Comparison of ENCODE assay signal across 1 cellular context in the genomic region with DNA sequence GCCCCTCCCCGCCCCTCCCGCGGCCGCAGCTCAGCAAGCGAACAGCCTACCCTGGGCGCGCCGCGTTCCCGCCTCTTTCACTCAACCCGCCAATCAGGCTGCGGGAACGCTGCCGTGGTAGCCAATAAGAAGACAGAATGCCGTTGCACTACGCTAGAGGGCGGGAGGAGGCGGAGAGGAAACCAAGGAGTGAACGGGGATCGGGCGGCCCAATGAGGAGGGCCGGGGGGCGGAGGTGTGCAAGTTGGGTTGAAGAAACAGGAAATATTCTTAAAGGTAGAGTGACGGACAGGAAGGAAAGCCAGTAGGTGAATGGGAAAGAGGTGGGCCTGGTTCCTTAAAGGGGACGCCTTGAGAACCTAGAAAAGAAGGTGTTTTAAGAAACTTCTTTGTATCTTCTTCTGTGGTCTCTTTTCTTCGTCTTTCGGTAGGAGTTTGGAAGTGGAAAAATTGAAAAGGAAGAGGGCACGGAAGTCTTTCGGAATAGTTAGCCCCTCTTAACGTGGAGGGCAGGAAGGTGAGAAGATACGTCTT.
A peak's percentile ranks its signal among the peaks of the same experiment; 100 is the strongest.
TF ChIP-seq lines count a peak whose summit lies in the region.

No MANE protein-coding gene starts in this region.

TF ChIP-seq in K562, 482 proteins besides CTCF, POLR2A, EP300 and RAD21 (continued from another document and continues in another):
- no peak for TF ChIP-seq ZNF507 (tag; conservative IDR thresholded peaks at IDR 0.05)
- no peak for TF ChIP-seq ARHGAP35 (IDR thresholded peaks at IDR 0.05; ENCODE audit: partially characterized antibody)
- peak; percentile 32 for TF ChIP-seq SAP30 (IDR thresholded peaks at IDR 0.05; ENCODE audit: borderline replicate concordance, insufficient read depth, low read depth, low read length, poor library complexity, severe bottlenecking)
- no peak for TF ChIP-seq RBM34 (IDR thresholded peaks at IDR 0.05; ENCODE audit: borderline replicate concordance, insufficient read depth, low read length)
- no peak for TF ChIP-seq ZNF785 (CRISPR knock-in tag; IDR thresholded peaks at IDR 0.05)
- TF ChIP-seq ETV1 (tag; conservative IDR thresholded peaks at IDR 0.05; ENCODE audit: low read depth), result no peak; the same call in 1 of the 2 replicates
- TF ChIP-seq ESRRA (IDR thresholded peaks at IDR 0.05; ENCODE audit: borderline replicate concordance, low read depth), result no peak
- 0 out of 2 replicates have a peak, but pooled peaks have one; percentile 42 for TF ChIP-seq RB1 (IDR thresholded peaks at IDR 0.05; ENCODE audit: low read depth)
- TF ChIP-seq, protein P1, sequence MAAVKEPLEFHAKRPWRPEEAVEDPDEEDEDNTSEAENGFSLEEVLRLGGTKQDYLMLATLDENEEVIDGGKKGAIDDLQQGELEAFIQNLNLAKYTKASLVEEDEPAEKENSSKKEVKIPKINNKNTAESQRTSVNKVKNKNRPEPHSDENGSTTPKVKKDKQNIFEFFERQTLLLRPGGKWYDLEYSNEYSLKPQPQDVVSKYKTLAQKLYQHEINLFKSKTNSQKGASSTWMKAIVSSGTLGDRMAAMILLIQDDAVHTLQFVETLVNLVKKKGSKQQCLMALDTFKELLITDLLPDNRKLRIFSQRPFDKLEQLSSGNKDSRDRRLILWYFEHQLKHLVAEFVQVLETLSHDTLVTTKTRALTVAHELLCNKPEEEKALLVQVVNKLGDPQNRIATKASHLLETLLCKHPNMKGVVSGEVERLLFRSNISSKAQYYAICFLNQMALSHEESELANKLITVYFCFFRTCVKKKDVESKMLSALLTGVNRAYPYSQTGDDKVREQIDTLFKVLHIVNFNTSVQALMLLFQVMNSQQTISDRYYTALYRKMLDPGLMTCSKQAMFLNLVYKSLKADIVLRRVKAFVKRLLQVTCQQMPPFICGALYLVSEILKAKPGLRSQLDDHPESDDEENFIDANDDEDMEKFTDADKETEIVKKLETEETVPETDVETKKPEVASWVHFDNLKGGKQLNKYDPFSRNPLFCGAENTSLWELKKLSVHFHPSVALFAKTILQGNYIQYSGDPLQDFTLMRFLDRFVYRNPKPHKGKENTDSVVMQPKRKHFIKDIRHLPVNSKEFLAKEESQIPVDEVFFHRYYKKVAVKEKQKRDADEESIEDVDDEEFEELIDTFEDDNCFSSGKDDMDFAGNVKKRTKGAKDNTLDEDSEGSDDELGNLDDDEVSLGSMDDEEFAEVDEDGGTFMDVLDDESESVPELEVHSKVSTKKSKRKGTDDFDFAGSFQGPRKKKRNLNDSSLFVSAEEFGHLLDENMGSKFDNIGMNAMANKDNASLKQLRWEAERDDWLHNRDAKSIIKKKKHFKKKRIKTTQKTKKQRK (IDR thresholded peaks at IDR 0.05; ENCODE audit: borderline replicate concordance, low read depth, low read length), result peak; percentile 77; the same call in 1 of the 2 replicates
- TF ChIP-seq, protein P2, sequence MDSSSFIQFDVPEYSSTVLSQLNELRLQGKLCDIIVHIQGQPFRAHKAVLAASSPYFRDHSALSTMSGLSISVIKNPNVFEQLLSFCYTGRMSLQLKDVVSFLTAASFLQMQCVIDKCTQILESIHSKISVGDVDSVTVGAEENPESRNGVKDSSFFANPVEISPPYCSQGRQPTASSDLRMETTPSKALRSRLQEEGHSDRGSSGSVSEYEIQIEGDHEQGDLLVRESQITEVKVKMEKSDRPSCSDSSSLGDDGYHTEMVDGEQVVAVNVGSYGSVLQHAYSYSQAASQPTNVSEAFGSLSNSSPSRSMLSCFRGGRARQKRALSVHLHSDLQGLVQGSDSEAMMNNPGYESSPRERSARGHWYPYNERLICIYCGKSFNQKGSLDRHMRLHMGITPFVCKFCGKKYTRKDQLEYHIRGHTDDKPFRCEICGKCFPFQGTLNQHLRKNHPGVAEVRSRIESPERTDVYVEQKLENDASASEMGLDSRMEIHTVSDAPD (CRISPR knock-in tag; IDR thresholded peaks at IDR 0.05), result no peak
- TF ChIP-seq, protein P3, sequence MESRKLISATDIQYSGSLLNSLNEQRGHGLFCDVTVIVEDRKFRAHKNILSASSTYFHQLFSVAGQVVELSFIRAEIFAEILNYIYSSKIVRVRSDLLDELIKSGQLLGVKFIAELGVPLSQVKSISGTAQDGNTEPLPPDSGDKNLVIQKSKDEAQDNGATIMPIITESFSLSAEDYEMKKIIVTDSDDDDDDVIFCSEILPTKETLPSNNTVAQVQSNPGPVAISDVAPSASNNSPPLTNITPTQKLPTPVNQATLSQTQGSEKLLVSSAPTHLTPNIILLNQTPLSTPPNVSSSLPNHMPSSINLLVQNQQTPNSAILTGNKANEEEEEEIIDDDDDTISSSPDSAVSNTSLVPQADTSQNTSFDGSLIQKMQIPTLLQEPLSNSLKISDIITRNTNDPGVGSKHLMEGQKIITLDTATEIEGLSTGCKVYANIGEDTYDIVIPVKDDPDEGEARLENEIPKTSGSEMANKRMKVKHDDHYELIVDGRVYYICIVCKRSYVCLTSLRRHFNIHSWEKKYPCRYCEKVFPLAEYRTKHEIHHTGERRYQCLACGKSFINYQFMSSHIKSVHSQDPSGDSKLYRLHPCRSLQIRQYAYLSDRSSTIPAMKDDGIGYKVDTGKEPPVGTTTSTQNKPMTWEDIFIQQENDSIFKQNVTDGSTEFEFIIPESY (CRISPR knock-in tag; IDR thresholded peaks at IDR 0.05), result no peak
- peak; percentile 66 to 67 for TF ChIP-seq FOXK2 (conservative IDR thresholded peaks at IDR 0.05 in 1 of 2, IDR thresholded peaks at IDR 0.05 in 1 of 2; ENCODE audit: low read depth in 2 of 2)
- TF ChIP-seq ELF1 (tag; IDR thresholded peaks at IDR 0.05), result peak; percentile 87
- 0 out of 2 replicates have a peak, but pooled peaks have one; percentile 16 for TF ChIP-seq JUND (IDR thresholded peaks at IDR 0.05; ENCODE audit: borderline replicate concordance, low read depth, low read length)
- TF ChIP-seq JUND (tag; IDR thresholded peaks at IDR 0.05; ENCODE audit: borderline replicate concordance, low read depth, low read length), result no peak
- peak; percentile 94 for TF ChIP-seq ASH1L (IDR thresholded peaks at IDR 0.05; ENCODE audit: borderline replicate concordance, low read depth, partially characterized antibody)
- no peak for TF ChIP-seq MYC (IDR thresholded peaks at IDR 0.05; ENCODE audit: low read depth, low read length)
- TF ChIP-seq MYC (CRISPR knock-in tag; IDR thresholded peaks at IDR 0.05; ENCODE audit: borderline replicate concordance, low read depth), result no peak
- no peak for TF ChIP-seq ZNF324 (CRISPR knock-in tag; IDR thresholded peaks at IDR 0.05)
- TF ChIP-seq CREB1 (IDR thresholded peaks at IDR 0.05), result peak; percentile 73
- TF ChIP-seq CREB1 (CRISPR knock-in tag; IDR thresholded peaks at IDR 0.05), result peak; percentile 67
- no peak for TF ChIP-seq KDM4B (IDR thresholded peaks at IDR 0.05; ENCODE audit: borderline replicate concordance in 2 of 2, low read depth in 1 of 2)
- TF ChIP-seq BMI1 (IDR thresholded peaks at IDR 0.05; ENCODE audit: low read length), result no peak
- 0 out of 2 replicates have a peak, but pooled peaks have one; percentile 21 for TF ChIP-seq DIDO1 (tag; IDR thresholded peaks at IDR 0.05; ENCODE audit: low read depth)
- TF ChIP-seq GATAD2B (IDR thresholded peaks at IDR 0.05; ENCODE audit: borderline replicate concordance), result no peak
- TF ChIP-seq SRSF1 (IDR thresholded peaks at IDR 0.05; ENCODE audit: low read depth, low read length), result no peak
- TF ChIP-seq ZNF699 (CRISPR knock-in tag; IDR thresholded peaks at IDR 0.05; ENCODE audit: insufficient replicate concordance), result no peak
- TF ChIP-seq NFYB (IDR thresholded peaks at IDR 0.05; ENCODE audit: extremely low read depth, insufficient read length), result peak; percentile 59
- no peak for TF ChIP-seq ZNF316 (IDR thresholded peaks at IDR 0.05)
- TF ChIP-seq RUNX1 (IDR thresholded peaks at IDR 0.05; ENCODE audit: low read depth), result no peak
- TF ChIP-seq DACH1 (IDR thresholded peaks at IDR 0.05; ENCODE audit: partially characterized antibody), result no peak
- no peak for TF ChIP-seq EZH2 (IDR thresholded peaks at IDR 0.05; ENCODE audit: borderline replicate concordance, low read depth, low read length)
- TF ChIP-seq, protein P4, sequence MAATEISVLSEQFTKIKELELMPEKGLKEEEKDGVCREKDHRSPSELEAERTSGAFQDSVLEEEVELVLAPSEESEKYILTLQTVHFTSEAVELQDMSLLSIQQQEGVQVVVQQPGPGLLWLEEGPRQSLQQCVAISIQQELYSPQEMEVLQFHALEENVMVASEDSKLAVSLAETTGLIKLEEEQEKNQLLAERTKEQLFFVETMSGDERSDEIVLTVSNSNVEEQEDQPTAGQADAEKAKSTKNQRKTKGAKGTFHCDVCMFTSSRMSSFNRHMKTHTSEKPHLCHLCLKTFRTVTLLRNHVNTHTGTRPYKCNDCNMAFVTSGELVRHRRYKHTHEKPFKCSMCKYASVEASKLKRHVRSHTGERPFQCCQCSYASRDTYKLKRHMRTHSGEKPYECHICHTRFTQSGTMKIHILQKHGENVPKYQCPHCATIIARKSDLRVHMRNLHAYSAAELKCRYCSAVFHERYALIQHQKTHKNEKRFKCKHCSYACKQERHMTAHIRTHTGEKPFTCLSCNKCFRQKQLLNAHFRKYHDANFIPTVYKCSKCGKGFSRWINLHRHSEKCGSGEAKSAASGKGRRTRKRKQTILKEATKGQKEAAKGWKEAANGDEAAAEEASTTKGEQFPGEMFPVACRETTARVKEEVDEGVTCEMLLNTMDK (IDR thresholded peaks at IDR 0.05; ENCODE audit: borderline replicate concordance, insufficient read depth, low read depth, low read length, poor library complexity, severe bottlenecking), result no peak
- no peak for TF ChIP-seq MCM7 (IDR thresholded peaks at IDR 0.05)
- no peak for TF ChIP-seq ZNF175 (CRISPR knock-in tag; IDR thresholded peaks at IDR 0.05; ENCODE audit: low read depth)
- peak; percentile 85 for TF ChIP-seq CREM (IDR thresholded peaks at IDR 0.05; ENCODE audit: low read depth)
- TF ChIP-seq ZFP30 (CRISPR knock-in tag; IDR thresholded peaks at IDR 0.05; ENCODE audit: borderline replicate concordance), result no peak
- TF ChIP-seq NR2C2 (CRISPR knock-in tag; IDR thresholded peaks at IDR 0.05), result no peak
- peak; percentile 38; the same call in 1 of the 2 replicates for TF ChIP-seq NR2C2 (tag; IDR thresholded peaks at IDR 0.05)
- peak; percentile 68 for TF ChIP-seq ATF7 (IDR thresholded peaks at IDR 0.05)
- TF ChIP-seq SMARCA5 (IDR thresholded peaks at IDR 0.05), result no peak
- no peak for TF ChIP-seq PYGO2 (tag; IDR thresholded peaks at IDR 0.05)
- TF ChIP-seq KDM1A (IDR thresholded peaks at IDR 0.05), result no peak
- TF ChIP-seq C11orf30 (IDR thresholded peaks at IDR 0.05; ENCODE audit: low read depth), result no peak; the same call in 1 of the 2 replicates
- TF ChIP-seq ZNF263 (CRISPR knock-in tag; IDR thresholded peaks at IDR 0.05; ENCODE audit: borderline replicate concordance), result no peak
- TF ChIP-seq, protein P5, sequence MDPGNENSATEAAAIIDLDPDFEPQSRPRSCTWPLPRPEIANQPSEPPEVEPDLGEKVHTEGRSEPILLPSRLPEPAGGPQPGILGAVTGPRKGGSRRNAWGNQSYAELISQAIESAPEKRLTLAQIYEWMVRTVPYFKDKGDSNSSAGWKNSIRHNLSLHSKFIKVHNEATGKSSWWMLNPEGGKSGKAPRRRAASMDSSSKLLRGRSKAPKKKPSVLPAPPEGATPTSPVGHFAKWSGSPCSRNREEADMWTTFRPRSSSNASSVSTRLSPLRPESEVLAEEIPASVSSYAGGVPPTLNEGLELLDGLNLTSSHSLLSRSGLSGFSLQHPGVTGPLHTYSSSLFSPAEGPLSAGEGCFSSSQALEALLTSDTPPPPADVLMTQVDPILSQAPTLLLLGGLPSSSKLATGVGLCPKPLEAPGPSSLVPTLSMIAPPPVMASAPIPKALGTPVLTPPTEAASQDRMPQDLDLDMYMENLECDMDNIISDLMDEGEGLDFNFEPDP (CRISPR knock-in tag; IDR thresholded peaks at IDR 0.05), result no peak
- TF ChIP-seq ETV6 (IDR thresholded peaks at IDR 0.05; ENCODE audit: borderline replicate concordance in 1 of 2, low read depth in 2 of 2, low read length in 1 of 2), result no peak
- no peak for TF ChIP-seq ETV6 (CRISPR knock-in tag; IDR thresholded peaks at IDR 0.05; ENCODE audit: borderline replicate concordance)
- TF ChIP-seq, protein P6, sequence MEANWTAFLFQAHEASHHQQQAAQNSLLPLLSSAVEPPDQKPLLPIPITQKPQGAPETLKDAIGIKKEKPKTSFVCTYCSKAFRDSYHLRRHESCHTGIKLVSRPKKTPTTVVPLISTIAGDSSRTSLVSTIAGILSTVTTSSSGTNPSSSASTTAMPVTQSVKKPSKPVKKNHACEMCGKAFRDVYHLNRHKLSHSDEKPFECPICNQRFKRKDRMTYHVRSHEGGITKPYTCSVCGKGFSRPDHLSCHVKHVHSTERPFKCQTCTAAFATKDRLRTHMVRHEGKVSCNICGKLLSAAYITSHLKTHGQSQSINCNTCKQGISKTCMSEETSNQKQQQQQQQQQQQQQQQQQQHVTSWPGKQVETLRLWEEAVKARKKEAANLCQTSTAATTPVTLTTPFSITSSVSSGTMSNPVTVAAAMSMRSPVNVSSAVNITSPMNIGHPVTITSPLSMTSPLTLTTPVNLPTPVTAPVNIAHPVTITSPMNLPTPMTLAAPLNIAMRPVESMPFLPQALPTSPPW (CRISPR knock-in tag; IDR thresholded peaks at IDR 0.05), result peak; percentile 99
- TF ChIP-seq, protein P7, sequence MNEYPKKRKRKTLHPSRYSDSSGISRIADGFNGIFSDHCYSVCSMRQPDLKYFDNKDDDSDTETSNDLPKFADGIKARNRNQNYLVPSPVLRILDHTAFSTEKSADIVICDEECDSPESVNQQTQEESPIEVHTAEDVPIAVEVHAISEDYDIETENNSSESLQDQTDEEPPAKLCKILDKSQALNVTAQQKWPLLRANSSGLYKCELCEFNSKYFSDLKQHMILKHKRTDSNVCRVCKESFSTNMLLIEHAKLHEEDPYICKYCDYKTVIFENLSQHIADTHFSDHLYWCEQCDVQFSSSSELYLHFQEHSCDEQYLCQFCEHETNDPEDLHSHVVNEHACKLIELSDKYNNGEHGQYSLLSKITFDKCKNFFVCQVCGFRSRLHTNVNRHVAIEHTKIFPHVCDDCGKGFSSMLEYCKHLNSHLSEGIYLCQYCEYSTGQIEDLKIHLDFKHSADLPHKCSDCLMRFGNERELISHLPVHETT (CRISPR knock-in tag; conservative IDR thresholded peaks at IDR 0.05 in 1 of 2, IDR thresholded peaks at IDR 0.05 in 1 of 2), result no peak
- TF ChIP-seq ZKSCAN3 (CRISPR knock-in tag; IDR thresholded peaks at IDR 0.05), result no peak
